In the genomic region with DNA sequence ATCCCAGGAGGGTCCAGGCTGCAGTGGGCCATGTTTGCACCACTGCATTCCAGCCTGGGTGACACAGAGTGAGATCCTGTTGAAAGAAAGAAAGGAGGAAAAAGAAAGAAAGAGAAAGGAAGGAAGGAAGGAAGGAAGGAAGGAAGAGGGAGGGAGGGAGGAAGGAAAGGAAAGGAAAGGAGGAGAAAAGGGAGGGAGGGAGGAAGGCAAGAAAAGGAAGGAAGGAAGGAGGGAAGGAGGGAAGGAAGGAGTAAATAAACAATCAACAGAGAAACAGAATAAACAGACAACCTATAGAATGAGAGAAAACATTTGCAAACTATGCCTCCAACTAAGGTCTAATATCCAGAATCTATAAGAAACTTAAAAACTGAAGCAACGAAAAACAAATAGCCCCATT, we compare ENCODE assay signal across 9 cellular contexts. TPM values are rescaled to one million over a fixed set of nuclear protein-coding genes. Genes with fewer than 3 reads are reported as not detected.
"Had no signal": no experiment of that assay in that cellular context is flagged by ENCODE, and none has a peak within 500 bp of the region (broad histone marks: within the 10 kb centered on the region; RNA-seq: fewer than 3 reads in every experiment).

No MANE protein-coding gene starts in this region.

- FAIRE-seq: G401.6, GM12878, GM12891, GM12892, GM18507, GM19239 had no signal

- H3K4me3 ChIP-seq: GM12878 had no signal

- ATAC-seq: GM12878 had no signal

- DNase-seq: GDM1, GF-D8 had no signal

RNA-seq across cellular contexts. Expression of a gene that starts 11.6 kb away (rescaled TPM):
- total RNA-seq: G401 had no signal
